8 cellular contexts compared by ENCODE assay signal in the genomic region with DNA sequence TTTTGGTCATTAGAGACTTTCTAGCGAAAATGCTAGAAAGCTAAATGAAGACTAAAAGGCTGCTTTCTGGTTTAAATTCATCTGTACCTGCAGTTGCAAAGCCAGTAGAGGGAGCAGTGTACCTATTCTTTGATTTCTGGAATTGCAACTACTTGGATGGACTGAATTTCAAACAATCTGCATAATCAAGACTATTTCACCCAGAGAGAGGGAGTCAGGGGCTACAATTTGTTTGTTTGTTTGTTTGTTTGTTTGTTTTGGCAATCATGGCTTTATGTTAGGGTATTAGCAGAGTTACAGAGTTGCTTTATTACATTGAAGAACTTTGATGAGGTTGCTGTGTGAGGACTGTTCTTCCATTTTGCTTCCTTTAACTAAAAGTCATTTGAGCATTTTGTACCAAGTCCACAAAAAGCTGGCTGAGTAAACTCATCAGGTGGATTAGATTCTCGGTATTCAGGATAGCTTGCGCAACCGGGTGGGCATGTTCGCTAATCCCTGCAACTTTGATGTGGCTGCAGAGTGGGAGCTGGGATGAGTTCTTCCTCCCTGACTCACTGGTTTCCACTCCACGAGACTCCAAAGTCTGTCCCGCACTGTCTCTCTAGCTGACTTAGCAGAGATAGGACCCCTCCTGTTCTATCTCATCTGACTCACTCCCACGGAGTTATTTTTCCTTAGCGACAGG.
DNase-seq lines count a peak whose midpoint lies in the region; ATAC-seq and TF ChIP-seq lines count a peak whose summit lies in the region.

No MANE protein-coding gene starts in this region.

- peak; percentile 40 to 63 for DNase-seq in AML-193 (lab: John Stamatoyannopoulos, UW)
- DNase-seq in GM23338 (ENCODE audit: low spot score): peak; percentile 78
- DNase-seq in NCI-H748 treated with DMSO at 0.1 percent for 48 hours (lab: John Stamatoyannopoulos, UW): peak; percentile 37
- DNase-seq in central memory CD4-positive, alpha-beta T cell: peak; percentile 16
- peak in 1 of 2 donors; percentile 52 for DNase-seq in left lung
- DNase-seq in upper lobe of right lung: no peak
- DNase-seq in activated CD4-positive, alpha-beta T cell treated with anti-CD3 and anti-CD28 coated beads, Interleukin-2, amount 50 U/mL, for 48 hours: no peak

- H3K27me3 Mint-ChIP-seq in GM23338 (ENCODE audit: insufficient read depth, low read depth, poor library complexity): no peaks in the 10 kb centered on the region

- no peaks in the 10 kb centered on the region for H4K20me1 ChIP-seq in GM23338 (replicated peaks; ENCODE audit: insufficient read depth)

- H3K79me2 ChIP-seq in GM23338 (replicated peaks; ENCODE audit: insufficient read depth): no peaks in the 10 kb centered on the region

- ATAC-seq in GM23338 (peak; percentile 72), left lung (peak; percentile 89), upper lobe of right lung (peak; percentile 77), GM21360 (IDR thresholded peaks at IDR 0.05; ENCODE audit: unreplicated experiment) (no peak)

- H3K9me2 ChIP-seq in GM23338 (ENCODE audit: insufficient read depth): no peaks in the 10 kb centered on the region

- H3K27ac ChIP-seq in GM23338 (ENCODE audit: low read depth) (no peak overlapping the region), left lung (peak overlapping the region in 1 of 2 donors; percentile 27), upper lobe of right lung (no peak overlapping the region)

- TF ChIP-seq CTCF in GM23338 (conservative IDR thresholded peaks at IDR 0.05; ENCODE audit: low read depth in 2 of 2) (peak; percentile 79 to 96), left lung (IDR thresholded peaks at IDR 0.05) (peak; percentile 57 to 61), upper lobe of right lung (IDR thresholded peaks at IDR 0.05) (peak; percentile 73)

- H3K4me3 Mint-ChIP-seq in GM23338: no peak overlapping the region

- H3K4me3 ChIP-seq in GM23338 (no peak overlapping the region), left lung (no peak overlapping the region), upper lobe of right lung (no peak overlapping the region)

- peaks cover 11% of the 10 kb centered on the region for H3K4me1 Mint-ChIP-seq in GM23338

- H3K27ac Mint-ChIP-seq in GM23338: no peak overlapping the region

- intact Hi-C loops in left lung (cut with DNase I) (loop anchor here in 1 of 2 donors (10.0 kb wide), 1 partner anchor 881 kb away; no protein-coding TSS in a partner anchor), upper lobe of right lung (cut with DNase I) (no loop called here)

- H3K4me1 ChIP-seq in GM23338 (ENCODE audit: insufficient read depth) (peaks cover 8% of the 10 kb centered on the region; the same call in 1 of the 2 replicates), left lung (no peaks in the 10 kb centered on the region), upper lobe of right lung (no peaks in the 10 kb centered on the region)

- peaks cover 11% of the 10 kb centered on the region for H3K9me3 Mint-ChIP-seq in GM23338

- no peaks in the 10 kb centered on the region for H3K27me3 ChIP-seq in GM23338 (ENCODE audit: insufficient read depth)
- H3K27me3 ChIP-seq in left lung: no peaks in the 10 kb centered on the region
- H3K27me3 ChIP-seq in upper lobe of right lung: no peaks in the 10 kb centered on the region

- no peak overlapping the region for H3K4me2 ChIP-seq in GM23338

- H3K36me3 ChIP-seq in GM23338 (ENCODE audit: insufficient read depth) (no peaks in the 10 kb centered on the region), left lung (no peaks in the 10 kb centered on the region), upper lobe of right lung (no peaks in the 10 kb centered on the region)

- H3K36me3 Mint-ChIP-seq in GM23338 (ENCODE audit: low read depth): peaks cover 7% of the 10 kb centered on the region; the same call in 2 of the 3 replicates

- peaks cover 0 to 5% of the 10 kb centered on the region in 2 donors for H3K9me3 ChIP-seq in left lung
- no peaks in the 10 kb centered on the region for H3K9me3 ChIP-seq in upper lobe of right lung

- H3F3A ChIP-seq in GM23338 (replicated peaks; ENCODE audit: low read depth): no peaks in the 10 kb centered on the region

- H2AFZ ChIP-seq in GM23338: peak overlapping the region; percentile 60

TF ChIP-seq in GM23338, 12 proteins besides CTCF, POLR2A, EP300 and RAD21 (continues in another document):
- TF ChIP-seq EZH2phosphoT487 (IDR thresholded peaks at IDR 0.05; ENCODE audit: unreplicated experiment) (no peak), ZNF462 (CRISPR knock-in tag; IDR thresholded peaks at IDR 0.05) (no peak), REST (IDR thresholded peaks at IDR 0.05; ENCODE audit: unreplicated experiment) (no peak), ZNF331 (CRISPR knock-in tag; IDR thresholded peaks at IDR 0.05; ENCODE audit: low read depth) (no peak)

Comparison
In these comparisons a context has a peak if more than half of its experiments do, and no peak if none do; other contexts are left out.
1. DNase-seq: peak in AML-193 (2 of 2), GM23338 (single experiment), NCI-H748 treated with DMSO at 0.1 percent for 48 hours (single experiment) and central memory CD4-positive, alpha-beta T cell (single experiment); none in upper lobe of right lung (single experiment) and activated CD4-positive, alpha-beta T cell treated with anti-CD3 and anti-CD28 coated beads, Interleukin-2, amount 50 U/mL, for 48 hours (0 of 2).
2. Peak in every context shown above with its lines, with median percentiles within 50 percentile points of each other: CTCF ChIP-seq.